ENCODE assay signal across 8 cellular contexts in genomic region chr18:5294618-5295230, GRCh38. TPM values are rescaled to one million over a fixed set of nuclear protein-coding genes. Genes with fewer than 3 reads are reported as not detected.
DNase-seq lines count a peak whose midpoint lies in the region; ATAC-seq and TF ChIP-seq lines count a peak whose summit lies in the region.

No MANE protein-coding gene starts in this region.

- H3K36me3 Mint-ChIP-seq in T-cell, result peaks cover 22% of the 10 kb centered on the region

- H3K9me2 ChIP-seq in hepatocyte (replicated peaks; ENCODE audit: insufficient read depth), result no peaks in the 10 kb centered on the region

- H3K4me1 ChIP-seq in hepatocyte (ENCODE audit: insufficient read depth), result peaks cover 13% of the 10 kb centered on the region
- peaks cover 8 to 15% of the 10 kb centered on the region in 2 donors for H3K4me1 ChIP-seq in gastrocnemius medialis

- H3K27me3 ChIP-seq in hepatocyte (no peaks in the 10 kb centered on the region), gastrocnemius medialis (no peaks in the 10 kb centered on the region)

- no peaks in the 10 kb centered on the region for H3K9me3 Mint-ChIP-seq in T-cell

- WGBS in hepatocyte (ENCODE audit: low lambda C conversion rate, missing lambda C conversion rate), result 3% methylated on average over 23 of the region's 54 CpGs

- POLR2A ChIA-PET in T-cell (lab: Charles Lee), result interaction anchor here (0.6 to 4.9 kb wide), 7 partner anchors 19 to 135 kb away, joined by 4 to 64 read pairs (median 7); no protein-coding TSS in a partner anchor

- in situ Hi-C loops in gastrocnemius medialis (cut with MboI; ENCODE audit: low sequenced_read_pairs in 4 of 4), result loop anchor here in 2 of 4 donors (5.0 to 10.0 kb wide), 2 partner anchors 57 to 60 kb away; no protein-coding TSS in a partner anchor

- CTCF ChIA-PET in T-cell (lab: Charles Lee), result interaction anchor here (0.5 to 4.7 kb wide), 7 partner anchors 11 to 1701 kb away, joined by 3 to 38 read pairs (median 4); no protein-coding TSS in a partner anchor

- H3K4me1 Mint-ChIP-seq in T-cell, result peaks cover 44 to 52% (median 45%) of the 10 kb centered on the region in 3 donors

- H3K27me3 Mint-ChIP-seq in T-cell, result no peaks in the 10 kb centered on the region

- intact Hi-C loops in gastrocnemius medialis (cut with DNase I; ENCODE audit: low total_unique reads), result loop anchor here (5.0 kb wide), 1 partner anchor 1438 kb away; no protein-coding TSS in a partner anchor

- H3K4me3 Mint-ChIP-seq in T-cell, result peak overlapping the region; percentile 90 to 94 (median 91)

- DNase-seq in DMS79 treated with DMSO at 0.1 percent for 48 hours (lab: John Stamatoyannopoulos, UW) (peak; percentile 88), KG1 (lab: John Stamatoyannopoulos, UW) (peak; percentile 29), T-cell (peak; percentile 50 to 76 (median 60)), amniotic epithelial cell (ENCODE audit: low read depth) (peak; percentile 48), hepatocyte (ENCODE audit: low spot score) (no peak), gastrocnemius medialis (peak; percentile 15 to 40), GM10266 (ENCODE audit: extremely low spot score) (no peak)

- H3K36me3 ChIP-seq in hepatocyte (replicated peaks; ENCODE audit: insufficient read depth, low read depth), result no peaks in the 10 kb centered on the region
- peaks cover 0 to 21% of the 10 kb centered on the region in 2 donors for H3K36me3 ChIP-seq in gastrocnemius medialis

- no peak for TF ChIP-seq CTCF in hepatocyte (IDR thresholded peaks at IDR 0.05; ENCODE audit: poor library complexity)
- TF ChIP-seq CTCF in gastrocnemius medialis (IDR thresholded peaks at IDR 0.05 in 4 of 5, conservative IDR thresholded peaks at IDR 0.05 in 1 of 5), result no peak
- no peak for TF ChIP-seq CTCF in GM10266 (IDR thresholded peaks at IDR 0.05; ENCODE audit: control insufficient read depth, insufficient read depth, low read depth, missing control alignments)

- TF ChIP-seq POLR2A in gastrocnemius medialis (IDR thresholded peaks at IDR 0.05), result no peak

- H3K4me3 ChIP-seq in hepatocyte (peak overlapping the region; percentile 94), gastrocnemius medialis (peak overlapping the region; percentile 89 to 96 (median 92))

- peak overlapping the region; percentile 82 for H2AFZ ChIP-seq in hepatocyte

- peak overlapping the region; percentile 96 for H3K27ac ChIP-seq in hepatocyte
- peak overlapping the region; percentile 85 to 93 (median 90) for H3K27ac ChIP-seq in gastrocnemius medialis

- peak overlapping the region; percentile 94 for H3K4me2 ChIP-seq in hepatocyte

- ATAC-seq in GM21619 (IDR thresholded peaks at IDR 0.05; ENCODE audit: unreplicated experiment) (peak; percentile 22), T-cell (replicated peaks in 1 of 4) (peak; percentile 11 to 29 (median 18)), gastrocnemius medialis (peak; percentile 2 to 13)

- H4K20me1 ChIP-seq in hepatocyte (ENCODE audit: insufficient read depth, poor library complexity, severe bottlenecking), result no peaks in the 10 kb centered on the region

- no peaks in the 10 kb centered on the region for H3K9me3 ChIP-seq in hepatocyte (ENCODE audit: low read depth)
- H3K9me3 ChIP-seq in gastrocnemius medialis, result no peaks in the 10 kb centered on the region

- H3K79me2 ChIP-seq in hepatocyte, result peaks cover 19% of the 10 kb centered on the region

- H3K27ac Mint-ChIP-seq in T-cell, result peak overlapping the region; percentile 97 to 98

RNA-seq across cellular contexts. Expression of gene ZBTB14, which starts 0.8 kb away (rescaled TPM):
- total RNA-seq in T-cell (10 to 100 TPM; 26.3 to 41.8 (median 37.0) TPM), hepatocyte (10.6 and 10.9 TPM in 2 replicates), gastrocnemius medialis (1 to 10 TPM; 5.9 to 9.5 (median 6.6) TPM)
- 6.4 and 9.7 TPM in 2 replicates for polyA plus RNA-seq in hepatocyte

Comparison
In these comparisons a context has a peak if more than half of its experiments do, and no peak if none do; other contexts are left out.
1. DNase-seq: peak in DMS79 treated with DMSO at 0.1 percent for 48 hours (single experiment), KG1 (single experiment), T-cell (34 of 34), amniotic epithelial cell (single experiment) and gastrocnemius medialis (2 of 2); none in hepatocyte (single experiment) and GM10266 (single experiment).
2. Peak in every context shown above with its lines, with median percentiles within 50 percentile points of each other: ATAC-seq.